ENCODE assay signal across 13 cellular contexts in genomic region chr1:183270541-183271141, GRCh38.
DNase-seq lines count a peak whose midpoint lies in the region; ATAC-seq and TF ChIP-seq lines count a peak whose summit lies in the region.
"Had no signal": no experiment of that assay in that cellular context is flagged by ENCODE, and none has a peak within 500 bp of the region (broad histone marks: within the 10 kb centered on the region; RNA-seq: fewer than 3 reads in every experiment).

No MANE protein-coding gene starts in this region.

- H3K27me3 Mint-ChIP-seq in MCF 10A (ENCODE audit: insufficient read depth, unreplicated experiment): no peaks in the 10 kb centered on the region
- H3K27me3 Mint-ChIP-seq in stimulated activated naive B cell treated with anti-CD40 and anti-IgM and Interleukin-4, amounts not matched to agents 10 μg/mL and 1 μg/mL and 100 μg/mL, for 72 hours: peaks cover 22 to 26% of the 10 kb centered on the region in 2 donors

- no TSS peak for BruUV-seq in MCF 10A (replicated peaks; lab: Mats Ljungman, UMichigan)

- TF ChIP-seq CTCF in MCF 10A (IDR thresholded peaks at IDR 0.05; ENCODE audit: unreplicated experiment): no peak

- intact Hi-C loops in MCF 10A (cut with micrococcal nuclease): no loop called here

- no peaks in the 10 kb centered on the region for H3K36me3 Mint-ChIP-seq in MCF 10A (ENCODE audit: insufficient read depth, unreplicated experiment)
- H3K36me3 Mint-ChIP-seq in stimulated activated naive B cell treated with anti-CD40 and anti-IgM and Interleukin-4, amounts not matched to agents 10 μg/mL and 1 μg/mL and 100 μg/mL, for 72 hours: no peaks in the 10 kb centered on the region

- no peak overlapping the region for H2BK5ac ChIP-seq in neuronal stem cell (ENCODE audit: low read length)

- H3K27me3 ChIP-seq in ACC112 (ENCODE audit: insufficient read depth, low read length): no peaks in the 10 kb centered on the region
- H3K27me3 ChIP-seq in neuronal stem cell (ENCODE audit: control insufficient read depth in 3 of 3, insufficient read depth in 3 of 3, low read depth in 1 of 3, low read length in 3 of 3): no peaks in the 10 kb centered on the region

- no peak overlapping the region for H2BK12ac ChIP-seq in neuronal stem cell (ENCODE audit: low read length)

- H3K4me3 ChIP-seq in ACC112 (ENCODE audit: low read depth, low read length) (no peak overlapping the region), neuronal stem cell (ENCODE audit: low read length in 2 of 2) (no peak overlapping the region)
- H3K4me3 ChIP-seq: psoas muscle had no signal

- H3K4me1 Mint-ChIP-seq in MCF 10A (ENCODE audit: insufficient read depth, unreplicated experiment): peaks cover 59% of the 10 kb centered on the region
- no peaks in the 10 kb centered on the region for H3K4me1 Mint-ChIP-seq in stimulated activated naive B cell treated with anti-CD40 and anti-IgM and Interleukin-4, amounts not matched to agents 10 μg/mL and 1 μg/mL and 100 μg/mL, for 72 hours

- ATAC-seq in HG02798 (IDR thresholded peaks at IDR 0.05; ENCODE audit: poor library complexity, unreplicated experiment): no peak
- no peak for ATAC-seq in stimulated activated naive B cell treated with anti-CD40 and anti-IgM and Interleukin-4, amounts not matched to agents 10 μg/mL and 1 μg/mL and 100 μg/mL, for 72 hours (replicated peaks)

- peak; percentile 97 for DNase-seq in M059J (ENCODE audit: low read depth)
- DNase-seq in MCF 10A (ENCODE audit: unreplicated experiment): peak; percentile 94
- peak; percentile 23 for DNase-seq in kidney glomerular epithelial cell (lab: John Stamatoyannopoulos, UW)
- no peak for DNase-seq in T-helper 9 cell
- no peak for DNase-seq in neuronal stem cell (ENCODE audit: low spot score)
- no peak for DNase-seq in stimulated activated naive B cell treated with anti-CD40 and anti-IgM and Interleukin-4, amounts not matched to agents 10 μg/mL and 1 μg/mL and 100 μg/mL, for 72 hours
- DNase-seq: ACHN; central memory CD4-positive, alpha-beta T cell; NCI-H1930; psoas muscle had no signal

- no peak overlapping the region for H2BK120ac ChIP-seq in neuronal stem cell (ENCODE audit: low read depth, low read length)

- no peak overlapping the region for H3K23ac ChIP-seq in neuronal stem cell (ENCODE audit: low read depth, low read length, poor library complexity)

- no peaks in the 10 kb centered on the region for H3K9me3 ChIP-seq in neuronal stem cell (replicated peaks in 1 of 2; ENCODE audit: control insufficient read depth in 2 of 2, insufficient read depth in 1 of 2, low read depth in 1 of 2, low read length in 2 of 2)
- H3K9me3 ChIP-seq: psoas muscle had no signal

- no peak overlapping the region for H3K18ac ChIP-seq in neuronal stem cell (ENCODE audit: low read length)

- peaks cover 51% of the 10 kb centered on the region for H3K4me1 ChIP-seq in ACC112 (ENCODE audit: control insufficient read depth, insufficient read depth, low read length, unreplicated experiment)
- peaks cover 0 to 1% of the 10 kb centered on the region in 2 donors for H3K4me1 ChIP-seq in neuronal stem cell (ENCODE audit: control insufficient read depth in 2 of 2, insufficient read depth in 1 of 2, low read depth in 1 of 2, low read length in 2 of 2)
- H3K4me1 ChIP-seq: psoas muscle had no signal

- no peaks in the 10 kb centered on the region for H3K9me3 Mint-ChIP-seq in MCF 10A (ENCODE audit: unreplicated experiment)
- H3K9me3 Mint-ChIP-seq in stimulated activated naive B cell treated with anti-CD40 and anti-IgM and Interleukin-4, amounts not matched to agents 10 μg/mL and 1 μg/mL and 100 μg/mL, for 72 hours: no peaks in the 10 kb centered on the region

- POLR2A ChIA-PET in MCF 10A (lab: Yijun Ruan, JAX): interaction anchor here (0.6 to 2.9 kb wide), 10 partner anchors 9 to 962 kb away, joined by 3 to 15 read pairs (median 4); no protein-coding TSS in a partner anchor

- H3K4ac ChIP-seq in neuronal stem cell (ENCODE audit: low read length): no peak overlapping the region

- no peak overlapping the region for H3K4me3 Mint-ChIP-seq in MCF 10A (ENCODE audit: unreplicated experiment)
- H3K4me3 Mint-ChIP-seq in stimulated activated naive B cell treated with anti-CD40 and anti-IgM and Interleukin-4, amounts not matched to agents 10 μg/mL and 1 μg/mL and 100 μg/mL, for 72 hours: no peak overlapping the region

- H3K27ac ChIP-seq in ACC112 (ENCODE audit: low read depth, low read length) (peak overlapping the region; percentile 95), neuronal stem cell (replicated peaks; ENCODE audit: low read length) (no peak overlapping the region)
- H3K27ac ChIP-seq: HL-60, psoas muscle had no signal

- no peaks in the 10 kb centered on the region for H3K79me2 ChIP-seq in ACC112 (ENCODE audit: control insufficient read depth, insufficient read depth, low read length, unreplicated experiment)

- no peak overlapping the region for H4K8ac ChIP-seq in neuronal stem cell (ENCODE audit: low read depth, low read length)

- WGBS in neuronal stem cell (ENCODE audit: extremely low coverage in 2 of 2, insufficient read length in 2 of 2, insufficient replicate concordance in 1 of 2), 2 donors: no CpG with 5 or more reads among the region's 5 CpGs

- no peak overlapping the region for H3K4me2 ChIP-seq in neuronal stem cell (ENCODE audit: insufficient read depth, low read length, poor library complexity, severe bottlenecking)

- no peak overlapping the region for H4K91ac ChIP-seq in neuronal stem cell (ENCODE audit: low read depth, low read length, poor library complexity)

- no peak overlapping the region for H2AK5ac ChIP-seq in neuronal stem cell (ENCODE audit: low read depth, low read length)

- peak overlapping the region; percentile 52 for H2AFZ ChIP-seq in ACC112 (ENCODE audit: low read length, unreplicated experiment)
- H2AFZ ChIP-seq in neuronal stem cell (ENCODE audit: low read length): no peak overlapping the region

- CTCF ChIA-PET in MCF 10A (lab: Yijun Ruan, JAX): interaction anchor here (0.5 to 11.9 kb wide), 6 partner anchors 9 to 86 kb away, joined by 3 to 101 read pairs (median 4); no protein-coding TSS in a partner anchor

- H3K79me1 ChIP-seq in neuronal stem cell (ENCODE audit: low read depth, low read length): no peaks in the 10 kb centered on the region

- H3K27ac Mint-ChIP-seq in MCF 10A (ENCODE audit: low read depth, unreplicated experiment): peak overlapping the region; percentile 90
- H3K27ac Mint-ChIP-seq in stimulated activated naive B cell treated with anti-CD40 and anti-IgM and Interleukin-4, amounts not matched to agents 10 μg/mL and 1 μg/mL and 100 μg/mL, for 72 hours: no peak overlapping the region

- no peak overlapping the region for H3K9ac ChIP-seq in neuronal stem cell (ENCODE audit: low read depth, low read length, poor library complexity)

- no peak overlapping the region for H2BK15ac ChIP-seq in neuronal stem cell (ENCODE audit: low read length)

- no peaks in the 10 kb centered on the region for H3K36me3 ChIP-seq in ACC112 (ENCODE audit: insufficient read depth, low read length)
- no peaks in the 10 kb centered on the region for H3K36me3 ChIP-seq in neuronal stem cell (replicated peaks in 1 of 2; ENCODE audit: control insufficient read depth in 2 of 2, insufficient read depth in 2 of 2, low read length in 2 of 2)

- no peak overlapping the region for H3K14ac ChIP-seq in neuronal stem cell (ENCODE audit: low read length)

Comparison
In these comparisons a context has a peak if more than half of its experiments do, and no peak if none do; other contexts are left out.
1. DNase-seq: peak in M059J (single experiment), MCF 10A (single experiment) and kidney glomerular epithelial cell (single experiment); none in T-helper 9 cell (single experiment), neuronal stem cell (single experiment) and stimulated activated naive B cell treated with anti-CD40 and anti-IgM and Interleukin-4, amounts not matched to agents 10 μg/mL and 1 μg/mL and 100 μg/mL, for 72 hours (single experiment).